ENCODE assay signal across 18 cellular contexts in the genomic region with DNA sequence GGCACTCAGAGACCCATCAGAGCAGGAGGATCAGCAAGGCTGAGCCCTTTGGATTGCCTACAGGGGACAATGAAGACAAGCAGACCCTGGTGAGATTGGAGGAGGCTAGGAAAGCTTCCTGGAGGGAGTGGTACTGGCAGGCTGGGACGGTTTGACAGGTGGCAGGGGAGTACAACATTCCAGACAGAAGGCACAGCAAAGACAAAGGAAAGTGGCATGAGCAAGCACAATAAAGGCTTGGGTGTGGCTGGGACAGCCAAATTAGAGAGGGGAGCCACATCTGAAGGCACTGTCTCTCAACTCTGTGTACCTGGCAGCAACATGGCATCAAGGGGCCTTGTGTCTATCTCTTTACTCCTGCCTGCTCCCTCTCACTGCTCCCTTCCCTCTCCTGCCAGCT.
"Had no signal": no experiment of that assay in that cellular context is flagged by ENCODE, and none has a peak within 500 bp of the region (broad histone marks: within the 10 kb centered on the region; RNA-seq: fewer than 3 reads in every experiment).

No MANE protein-coding gene starts in this region.

- H3K4me1 Mint-ChIP-seq: stimulated activated memory B cell treated with anti-CD40 and anti-IgM and Interleukin-4, amounts not matched to agents 10 μg/mL and 1 μg/mL and 100 μg/mL, for 72 hours had no signal

- FAIRE-seq: colon had no signal

- H3K9me3 ChIP-seq: esophagus squamous epithelium, gastroesophageal sphincter, psoas muscle, right lobe of liver, spleen, tibial artery, upper lobe of right lung, vagina had no signal

- H3K27ac ChIP-seq: esophagus squamous epithelium, gastroesophageal sphincter, psoas muscle, right lobe of liver, tibial artery, upper lobe of right lung, vagina had no signal

- H3K27me3 Mint-ChIP-seq: natural killer cell treated with Interleukin-12 subunit alpha and Interleukin-12 subunit beta and Interleukin-15 and Interleukin-18, amount 100 ng/mL, for 72 hours; stimulated activated memory B cell treated with anti-CD40 and anti-IgM and Interleukin-4, amounts not matched to agents 10 μg/mL and 1 μg/mL and 100 μg/mL, for 72 hours; stimulated activated naive CD8-positive, alpha-beta T cell treated with anti-CD3 and anti-CD28 coated beads, Interleukin-15, Interleukin-2, amounts not matched to agents 100 ng/mL and 50 ng/mL, for 24 hours had no signal

- H3K27ac Mint-ChIP-seq: natural killer cell treated with Interleukin-12 subunit alpha and Interleukin-12 subunit beta and Interleukin-15 and Interleukin-18, amount 100 ng/mL, for 72 hours; stimulated activated memory B cell treated with anti-CD40 and anti-IgM and Interleukin-4, amounts not matched to agents 10 μg/mL and 1 μg/mL and 100 μg/mL, for 72 hours; stimulated activated naive CD8-positive, alpha-beta T cell treated with anti-CD3 and anti-CD28 coated beads, Interleukin-15, Interleukin-2, amounts not matched to agents 100 ng/mL and 50 ng/mL, for 24 hours had no signal

- H3K36me3 Mint-ChIP-seq: natural killer cell treated with Interleukin-12 subunit alpha and Interleukin-12 subunit beta and Interleukin-15 and Interleukin-18, amount 100 ng/mL, for 72 hours had no signal

- H3K27me3 ChIP-seq: esophagus squamous epithelium, gastroesophageal sphincter, right lobe of liver, spleen, tibial artery, upper lobe of right lung, vagina had no signal

- H3K36me3 ChIP-seq: right lobe of liver, upper lobe of right lung, vagina had no signal

- DNase-seq: dermis blood vessel endothelial cell; esophagus squamous epithelium; foreskin fibroblast; mesendoderm; psoas muscle; right lobe of liver; stimulated activated CD4-positive, alpha-beta T cell treated with anti-CD3 and anti-CD28 coated beads, Interleukin-15, amount 100 ng/mL, for 24 hours; stimulated activated CD4-positive, alpha-beta T cell treated with anti-CD3 and anti-CD28 coated beads, Interleukin-1b, Interleukin-23, amount 100 ng/mL, for 48 hours; stimulated activated CD4-positive, alpha-beta T cell treated with anti-CD3 and anti-CD28 coated beads, Interleukin-4, amount 100 ng/mL, for 24 hours; tibial artery; upper lobe of right lung had no signal

- H3K4me3 Mint-ChIP-seq: natural killer cell treated with Interleukin-12 subunit alpha and Interleukin-12 subunit beta and Interleukin-15 and Interleukin-18, amount 100 ng/mL, for 72 hours; stimulated activated memory B cell treated with anti-CD40 and anti-IgM and Interleukin-4, amounts not matched to agents 10 μg/mL and 1 μg/mL and 100 μg/mL, for 72 hours; stimulated activated naive CD8-positive, alpha-beta T cell treated with anti-CD3 and anti-CD28 coated beads, Interleukin-15, Interleukin-2, amounts not matched to agents 100 ng/mL and 50 ng/mL, for 24 hours had no signal

- H3K4me3 ChIP-seq: esophagus squamous epithelium, gastroesophageal sphincter, psoas muscle, right lobe of liver, spleen, tibial artery, upper lobe of right lung, vagina had no signal

- H3K4me1 ChIP-seq: esophagus squamous epithelium, gastroesophageal sphincter, psoas muscle, right lobe of liver, tibial artery, upper lobe of right lung, vagina had no signal

- H3K9me3 Mint-ChIP-seq: natural killer cell treated with Interleukin-12 subunit alpha and Interleukin-12 subunit beta and Interleukin-15 and Interleukin-18, amount 100 ng/mL, for 72 hours; stimulated activated memory B cell treated with anti-CD40 and anti-IgM and Interleukin-4, amounts not matched to agents 10 μg/mL and 1 μg/mL and 100 μg/mL, for 72 hours; stimulated activated naive CD8-positive, alpha-beta T cell treated with anti-CD3 and anti-CD28 coated beads, Interleukin-15, Interleukin-2, amounts not matched to agents 100 ng/mL and 50 ng/mL, for 24 hours had no signal

- ATAC-seq: gastroesophageal sphincter; natural killer cell treated with Interleukin-12 subunit alpha and Interleukin-12 subunit beta and Interleukin-15 and Interleukin-18, amount 100 ng/mL, for 72 hours; psoas muscle; right lobe of liver; stimulated activated memory B cell treated with anti-CD40 and anti-IgM and Interleukin-4, amounts not matched to agents 10 μg/mL and 1 μg/mL and 100 μg/mL, for 72 hours; upper lobe of right lung had no signal
